In genomic region chrX:30888526-30889146, GRCh38 we compare ENCODE assay signal across 8 cellular contexts. TPM values are rescaled to one million over a fixed set of nuclear protein-coding genes. Genes with fewer than 3 reads are reported as not detected.
DNase-seq lines count a peak whose midpoint lies in the region; ATAC-seq and TF ChIP-seq lines count a peak whose summit lies in the region.

No MANE protein-coding gene starts in this region.

- ATAC-seq in GM21717 (IDR thresholded peaks at IDR 0.05; ENCODE audit: unreplicated experiment), result peak; percentile 24
- peak; percentile 36 for ATAC-seq in activated T-helper 17 cell treated with anti-CD3 and anti-CD28 coated beads, Interleukin-2, amount 50 U/mL, for 72 hours (replicated peaks)

- TF ChIP-seq CTCF in GM06990 (IDR thresholded peaks at IDR 0.05; ENCODE audit: insufficient read depth, low read length, poor library complexity, severe bottlenecking) (no peak), KMS-11 (conservative IDR thresholded peaks at IDR 0.05; ENCODE audit: low read depth, low read length) (no peak)

- H2AFZ ChIP-seq in KMS-11 (ENCODE audit: low read depth), result peak overlapping the region; percentile 41; the same call in 1 of the 2 replicates

- peak overlapping the region; percentile 66 for H3K4me3 ChIP-seq in GM06990 (replicated peaks; ENCODE audit: low read depth, low read length)
- H3K4me3 ChIP-seq in KMS-11 (IDR thresholded peaks at IDR 0.05; ENCODE audit: insufficient read depth, low read depth, low read length), result no peak overlapping the region

- intact Hi-C loops in head of caudate nucleus (cut with DNase I), result no loop called here
- intact Hi-C loops in posterior cingulate gyrus (cut with DNase I), result no loop called here

- H3K9me3 Mint-ChIP-seq in activated T-helper 17 cell treated with anti-CD3 and anti-CD28 coated beads, Interleukin-2, amount 50 U/mL, for 72 hours, result no peaks in the 10 kb centered on the region

- peaks cover 18% of the 10 kb centered on the region for H3K4me1 Mint-ChIP-seq in activated T-helper 17 cell treated with anti-CD3 and anti-CD28 coated beads, Interleukin-2, amount 50 U/mL, for 72 hours

- peaks cover 21% of the 10 kb centered on the region for H3K36me3 Mint-ChIP-seq in activated T-helper 17 cell treated with anti-CD3 and anti-CD28 coated beads, Interleukin-2, amount 50 U/mL, for 72 hours (ENCODE audit: low read depth)

- H3K4me2 ChIP-seq in KMS-11, result peak overlapping the region; percentile 66

- H3K9ac ChIP-seq in KMS-11, result peak overlapping the region; percentile 53

- 0 out of 2 replicates have a peak, but pooled peaks cover 10% of the 10 kb centered on the region for H3K79me2 ChIP-seq in KMS-11 (ENCODE audit: insufficient read depth, low read depth)

- H3K36me3 ChIP-seq in GM06990 (ENCODE audit: control insufficient read depth, insufficient read depth, low read length) (no peaks in the 10 kb centered on the region), KMS-11 (ENCODE audit: insufficient read depth) (no peaks in the 10 kb centered on the region)

- H3K27me3 ChIP-seq in GM06990 (replicated peaks; ENCODE audit: control insufficient read depth, insufficient read depth, low read length), result no peaks in the 10 kb centered on the region
- no peaks in the 10 kb centered on the region for H3K27me3 ChIP-seq in KMS-11 (ENCODE audit: insufficient read depth, low read depth)

- no peaks in the 10 kb centered on the region for H4K20me1 ChIP-seq in KMS-11 (ENCODE audit: insufficient read depth)

- peaks cover 14% of the 10 kb centered on the region for H3K4me1 ChIP-seq in KMS-11 (ENCODE audit: low read depth, poor library complexity, severe bottlenecking)

- DNase-seq in GM06990 (ENCODE audit: extremely low read depth, insufficient read length) (peak; percentile 60), head of caudate nucleus (peak in 30 of 42 donors; percentile 1 to 45 (median 13)), posterior cingulate gyrus (peak in 8 of 10 donors; percentile 5 to 83 (median 18)), NCI-H187 treated with DMSO at 0.1 percent for 48 hours (lab: John Stamatoyannopoulos, UW) (no peak), foreskin melanocyte (no peak)

- H3K4me3 Mint-ChIP-seq in activated T-helper 17 cell treated with anti-CD3 and anti-CD28 coated beads, Interleukin-2, amount 50 U/mL, for 72 hours, result peak overlapping the region; percentile 87

- H3K27me3 Mint-ChIP-seq in activated T-helper 17 cell treated with anti-CD3 and anti-CD28 coated beads, Interleukin-2, amount 50 U/mL, for 72 hours, result no peaks in the 10 kb centered on the region

- H3K27ac Mint-ChIP-seq in activated T-helper 17 cell treated with anti-CD3 and anti-CD28 coated beads, Interleukin-2, amount 50 U/mL, for 72 hours, result peak overlapping the region; percentile 95

- H3K27ac ChIP-seq in KMS-11, result no peak overlapping the region

RNA-seq across cellular contexts. Expression of gene TAB3, which starts 0.4 kb away (rescaled TPM):
- 10 to 100 TPM; 22.0 to 25.1 TPM for total RNA-seq in activated T-helper 17 cell treated with anti-CD3 and anti-CD28 coated beads, Interleukin-2, amount 50 U/mL, for 72 hours

Comparison
In these comparisons a context has a peak if more than half of its experiments do, and no peak if none do; other contexts are left out.
1. DNase-seq: peak in GM06990 (single experiment), head of caudate nucleus (30 of 42) and posterior cingulate gyrus (8 of 10); none in NCI-H187 treated with DMSO at 0.1 percent for 48 hours (single experiment) and foreskin melanocyte (single experiment).